In the genomic region with DNA sequence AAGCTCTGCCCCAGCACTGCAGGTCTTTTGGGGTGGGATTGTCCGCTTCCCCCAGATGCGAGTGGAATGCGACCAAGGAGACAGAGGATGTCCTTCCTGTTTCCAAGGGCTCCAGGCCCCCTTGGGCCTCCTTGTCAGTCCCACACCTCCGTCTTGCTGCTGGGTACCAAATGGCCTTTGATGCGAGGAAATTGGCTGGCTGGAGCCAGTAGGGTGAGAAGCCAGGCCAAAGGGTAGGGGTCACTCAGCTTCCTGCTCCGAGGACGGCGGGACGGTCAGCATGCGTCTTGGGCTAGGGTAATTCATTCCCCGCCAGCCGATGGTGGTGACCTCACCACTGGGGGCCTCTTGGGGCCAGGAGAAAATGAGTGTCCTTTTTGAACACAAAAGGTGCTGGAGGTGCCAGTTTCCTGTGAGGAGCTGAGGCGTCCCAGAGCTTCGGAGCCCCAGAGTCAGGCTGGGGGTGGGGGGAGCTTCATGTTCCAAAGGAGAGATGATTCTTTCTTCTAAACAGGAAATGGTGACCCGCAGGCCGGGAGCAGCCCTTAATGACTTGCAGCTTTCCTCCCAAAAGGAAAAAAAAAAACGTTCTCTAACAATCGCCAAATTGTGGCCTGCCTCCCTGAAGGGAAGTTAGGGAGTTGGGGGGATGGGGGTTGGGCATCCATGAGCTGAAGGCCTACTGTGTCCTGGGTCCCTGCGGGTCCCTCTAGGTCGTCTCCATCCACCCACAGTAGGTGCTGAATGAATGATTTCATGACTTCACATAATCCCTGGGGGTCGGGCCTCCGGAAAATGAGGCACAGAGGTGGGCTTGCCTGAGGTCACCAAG, we compare ENCODE assay signal across 9 cellular contexts. TPM values are rescaled to one million over a fixed set of nuclear protein-coding genes. Genes with fewer than 3 reads are reported as not detected.
DNase-seq lines count a peak whose midpoint lies in the region; ATAC-seq and TF ChIP-seq lines count a peak whose summit lies in the region.
"Had no signal": no experiment of that assay in that cellular context is flagged by ENCODE, and none has a peak within 500 bp of the region (broad histone marks: within the 10 kb centered on the region; RNA-seq: fewer than 3 reads in every experiment).

No MANE protein-coding gene starts in this region.

- H3K27ac ChIP-seq in esophagus squamous epithelium: peak overlapping the region; percentile 47 to 83 (median 68)
- H3K27ac ChIP-seq: C4-2B had no signal

- H3K36me3 ChIP-seq in NT2/D1 (ENCODE audit: insufficient read depth, insufficient read length, low read length): peaks cover 44% of the 10 kb centered on the region
- H3K36me3 ChIP-seq in esophagus squamous epithelium: no peaks in the 10 kb centered on the region
- no peaks in the 10 kb centered on the region for H3K36me3 ChIP-seq in mucosa of stomach (ENCODE audit: control insufficient read depth, insufficient read depth, low read length)

- H3K27me3 ChIP-seq in NT2/D1 (ENCODE audit: insufficient read depth, insufficient read length) (no peaks in the 10 kb centered on the region), esophagus squamous epithelium (no peaks in the 10 kb centered on the region), mucosa of stomach (ENCODE audit: control insufficient read depth, insufficient read depth, low read length) (no peaks in the 10 kb centered on the region)

- no peak for TF ChIP-seq POLR2A in esophagus squamous epithelium (IDR thresholded peaks at IDR 0.05)

- H3K4me3 ChIP-seq in NT2/D1 (ENCODE audit: insufficient read length, low read depth) (no peak overlapping the region), esophagus squamous epithelium (no peak overlapping the region), mucosa of stomach (ENCODE audit: low read length) (no peak overlapping the region)

- no peak for TF ChIP-seq CTCF in esophagus squamous epithelium (IDR thresholded peaks at IDR 0.05)

- peaks cover 45% of the 10 kb centered on the region for H3K4me1 ChIP-seq in NT2/D1 (ENCODE audit: insufficient read depth, insufficient read length)
- peaks cover 18 to 67% (median 34%) of the 10 kb centered on the region in 3 donors for H3K4me1 ChIP-seq in esophagus squamous epithelium
- H3K4me1 ChIP-seq in mucosa of stomach (ENCODE audit: control insufficient read depth, insufficient read depth, low read length): peaks cover 11% of the 10 kb centered on the region

- WGBS in esophagus squamous epithelium, 2 donors: 38 to 54% methylated on average over 8 of the region's 22 CpGs

- intact Hi-C loops in esophagus squamous epithelium (cut with DNase I): loop anchor here (10.0 kb wide), 1 partner anchor 185 kb away; no protein-coding TSS in a partner anchor

- peak; percentile 79 for DNase-seq in A172 (ENCODE audit: low spot score)
- DNase-seq in NT2/D1 (ENCODE audit: low read depth, low spot score): peak; percentile 71
- DNase-seq in esophagus squamous epithelium (lab: John Stamatoyannopoulos, UW): no peak
- no peak for DNase-seq in NCI-H1930 (lab: John Stamatoyannopoulos, UW)

- H3K9me3 ChIP-seq in NT2/D1 (ENCODE audit: insufficient read depth, low read length) (no peaks in the 10 kb centered on the region), esophagus squamous epithelium (no peaks in the 10 kb centered on the region), mucosa of stomach (ENCODE audit: control insufficient read depth, low read length) (no peaks in the 10 kb centered on the region)

- ATAC-seq in HG03571 (IDR thresholded peaks at IDR 0.05; ENCODE audit: unreplicated experiment): no peak
- no peak for ATAC-seq in GM19351 (IDR thresholded peaks at IDR 0.05; ENCODE audit: unreplicated experiment)
- no peak for ATAC-seq in GM19463 (IDR thresholded peaks at IDR 0.05; ENCODE audit: unreplicated experiment)

- H3K9ac ChIP-seq in NT2/D1 (ENCODE audit: insufficient read length, low read depth) (peak overlapping the region; percentile 61), mucosa of stomach (ENCODE audit: low read length) (peak overlapping the region; percentile 48)

RNA-seq across cellular contexts. Expression of a gene that starts 6.7 kb away (rescaled TPM):
- 0.62 and 2.6 TPM in 2 replicates for total RNA-seq in A172 (2014; rRNA removed; shearing (Covaris generic))
- 1 to 10 TPM in 1 of 4 donors, under 1 TPM in 2, not detected in 1; 0.44 to 1.3 (median 0.75) TPM for total RNA-seq in esophagus squamous epithelium

RNA-seq across cellular contexts. Expression of a gene that starts 53.3 kb away (rescaled TPM):
- 133 and 179 TPM in 2 replicates for total RNA-seq in A172 (2014; rRNA removed; shearing (Covaris generic))
- 100 to 1,000 TPM in 1 of 4 donors, 10 to 100 TPM in 3; 73.2 to 102 (median 79.7) TPM for total RNA-seq in esophagus squamous epithelium

Comparison
In these comparisons a context has a peak if more than half of its experiments do, and no peak if none do; other contexts are left out.
1. DNase-seq: peak in A172 (single experiment) and NT2/D1 (single experiment); none in esophagus squamous epithelium (single experiment) and NCI-H1930 (0 of 2).